1 cellular context compared by ENCODE assay signal in genomic region chr2:55268907-55269611, GRCh38.
TF ChIP-seq lines count a peak whose summit lies in the region.

Gene MTIF2 (minus strand): TSS chr2:55269231. CDS start chr2:55263858, 5,373 bp downstream.

TF ChIP-seq in K562, 482 proteins besides CTCF, POLR2A, EP300 and RAD21 (continued from another document):
- TF ChIP-seq HSF4 (CRISPR knock-in tag; IDR thresholded peaks at IDR 0.05; ENCODE audit: borderline replicate concordance) (no peak), KLF6 (CRISPR knock-in tag; IDR thresholded peaks at IDR 0.05; ENCODE audit: borderline replicate concordance) (no peak), ZFP36 (IDR thresholded peaks at IDR 0.05; ENCODE audit: low read depth, low read length, partially characterized antibody) (no peak), GTF2E2 (tag; IDR thresholded peaks at IDR 0.05) (peak; percentile 97), MYBL2 (IDR thresholded peaks at IDR 0.05; ENCODE audit: low read depth) (peak; percentile 50; the same call in 1 of the 2 replicates), MYBL2 (CRISPR knock-in tag; IDR thresholded peaks at IDR 0.05; ENCODE audit: borderline replicate concordance) (no peak), MNT (conservative IDR thresholded peaks at IDR 0.05) (peak; percentile 75 to 89), KHSRP (IDR thresholded peaks at IDR 0.05) (peak; percentile 30; the same call in 1 of the 2 replicates), ELF1 (tag; IDR thresholded peaks at IDR 0.05) (peak; percentile 99), CBFA2T2 (conservative IDR thresholded peaks at IDR 0.05) (no peak; the same call in 1 of the 2 replicates), BRD9 (IDR thresholded peaks at IDR 0.05; ENCODE audit: low read depth, partially characterized antibody) (peak; percentile 98), FIP1L1 (IDR thresholded peaks at IDR 0.05; ENCODE audit: low read depth, low read length, poor library complexity, severe bottlenecking) (peak; percentile 59), HEY1 (CRISPR knock-in tag; IDR thresholded peaks at IDR 0.05; ENCODE audit: borderline replicate concordance) (no peak), ZNF354B (CRISPR knock-in tag; IDR thresholded peaks at IDR 0.05) (no peak), NCOA1 (IDR thresholded peaks at IDR 0.05; ENCODE audit: low read depth) (peak; percentile 98), ZNF239 (CRISPR knock-in tag; IDR thresholded peaks at IDR 0.05) (no peak), MAFF (IDR thresholded peaks at IDR 0.05; ENCODE audit: low read length) (no peak), NRF1 (conservative IDR thresholded peaks at IDR 0.05 in 1 of 2, IDR thresholded peaks at IDR 0.05 in 1 of 2) (peak; percentile 57 to 64), PHF8 (IDR thresholded peaks at IDR 0.05; ENCODE audit: borderline replicate concordance, low read length) (peak; percentile 98), ZBTB12 (CRISPR knock-in tag; IDR thresholded peaks at IDR 0.05) (peak; percentile 31; the same call in 1 of the 2 replicates), GTF2B (IDR thresholded peaks at IDR 0.05; ENCODE audit: extremely low read depth, insufficient read length) (no peak), ETV1 (tag; conservative IDR thresholded peaks at IDR 0.05; ENCODE audit: low read depth) (peak; percentile 94), CBFB (CRISPR knock-in tag; IDR thresholded peaks at IDR 0.05) (no peak), ZNF766 (CRISPR knock-in tag; conservative IDR thresholded peaks at IDR 0.05) (peak; percentile 97), FOXJ2 (tag; IDR thresholded peaks at IDR 0.05) (no peak), NFYB (IDR thresholded peaks at IDR 0.05; ENCODE audit: extremely low read depth, insufficient read length) (no peak), ZNF263 (CRISPR knock-in tag; IDR thresholded peaks at IDR 0.05; ENCODE audit: borderline replicate concordance) (peak; percentile 20; the same call in 1 of the 2 replicates), SRSF3 (IDR thresholded peaks at IDR 0.05; ENCODE audit: insufficient read depth, low read length) (no peak), MAFK (IDR thresholded peaks at IDR 0.05; ENCODE audit: low read length) (no peak), PTTG1 (tag; IDR thresholded peaks at IDR 0.05; ENCODE audit: low read depth) (no peak), ADNP (tag; IDR thresholded peaks at IDR 0.05) (no peak), SP1 (CRISPR knock-in tag; IDR thresholded peaks at IDR 0.05) (peak; percentile 92), ZNF408 (CRISPR knock-in tag; IDR thresholded peaks at IDR 0.05; ENCODE audit: low read depth) (no peak), NR1H2 (CRISPR knock-in tag; IDR thresholded peaks at IDR 0.05) (no peak), CBX5 (IDR thresholded peaks at IDR 0.05; ENCODE audit: borderline replicate concordance, low read depth) (no peak), PRDM10 (IDR thresholded peaks at IDR 0.05; ENCODE audit: partially characterized antibody) (peak; percentile 58), SRSF1 (IDR thresholded peaks at IDR 0.05; ENCODE audit: low read depth, low read length) (no peak)
